Comparison of ENCODE assay signal across 8 cellular contexts in the genomic region with DNA sequence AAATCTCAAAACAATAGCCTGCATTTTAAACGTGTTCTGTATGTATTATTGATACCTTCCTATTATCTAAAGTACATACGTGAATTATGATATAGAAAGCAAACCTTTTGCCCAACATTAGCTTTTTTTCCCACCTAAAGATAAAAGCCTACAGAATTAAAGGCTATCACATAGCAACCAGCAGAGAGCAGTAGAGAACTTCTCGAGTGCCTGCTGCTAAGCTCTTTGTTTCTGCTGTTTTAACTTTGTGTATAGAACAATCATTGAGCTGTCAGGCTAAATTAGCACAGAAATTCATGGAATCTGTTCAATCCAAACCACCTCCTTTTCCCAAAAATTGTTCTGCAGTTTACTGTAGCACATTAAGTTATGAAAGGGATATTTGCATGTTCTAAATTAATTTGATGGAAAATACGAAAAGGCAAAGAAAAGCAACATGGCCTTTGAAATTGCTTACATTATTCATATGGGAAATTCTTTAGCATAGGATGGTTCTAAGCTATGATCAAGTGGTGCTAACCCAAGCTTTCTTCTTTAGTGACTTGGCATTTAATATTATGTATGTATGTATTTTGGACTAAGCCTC.
DNase-seq lines count a peak whose midpoint lies in the region; ATAC-seq, FAIRE-seq and TF ChIP-seq lines count a peak whose summit lies in the region.

No MANE protein-coding gene starts in this region.

- H3K9ac ChIP-seq in GM12878 (ENCODE audit: control insufficient read depth, insufficient read depth, low read length), result no peak overlapping the region

- POLR2A ChIA-PET in A673 (lab: Charles Lee; ENCODE audit: low non-redundant PET), result no interaction called here
- POLR2A ChIA-PET in GM12878 (lab: Charles Lee), result no interaction called here

- no peak for TF ChIP-seq EP300 in GM12878 (IDR thresholded peaks at IDR 0.05; ENCODE audit: borderline replicate concordance in 1 of 2, control insufficient read depth in 1 of 2, low read depth in 2 of 2, low read length in 2 of 2)

- H3K4me1 ChIP-seq in A673 (ENCODE audit: insufficient read depth, low read length, poor library complexity, severe bottlenecking), result no peaks in the 10 kb centered on the region
- H3K4me1 ChIP-seq in GM12878 (ENCODE audit: control insufficient read depth, insufficient read depth, low read length), result no peaks in the 10 kb centered on the region
- H3K4me1 ChIP-seq in lung (ENCODE audit: control insufficient read depth in 2 of 2, insufficient read depth in 2 of 2, low read length in 2 of 2), result no peaks in the 10 kb centered on the region

- SMC1A ChIA-PET in GM12878 (lab: Charles Lee; ENCODE audit: uncharacterized antibody, unreplicated experiment), result interaction anchor here (1.1 to 1.4 kb wide), 3 partner anchors 265 to 1692 kb away, joined by 3 to 4 read pairs (median 3); no protein-coding TSS in a partner anchor

- DNase-seq in A673 (ENCODE audit: low spot score) (peak; percentile 48), GM12864 (ENCODE audit: low read depth) (no peak), MV-4-11 (lab: John Stamatoyannopoulos, UW) (peak; percentile 23), GM12878 (ENCODE audit: low read depth, low spot score) (no peak), lung (ENCODE audit: low spot score) (no peak), natural killer cell (no peak), ecto neural progenitor cell (ENCODE audit: low spot score) (no peak)
- no peak for DNase-seq in stimulated activated CD4-positive, alpha-beta T cell treated with anti-CD3 and anti-CD28 coated beads, Interleukin-2, amount 100 ng/mL, for 48 hours

- no peak overlapping the region for H3K4me3 Mint-ChIP-seq in natural killer cell

- CTCF ChIA-PET in A673 (lab: Charles Lee) (interaction anchor here (0.5 to 1.1 kb wide), 9 partner anchors 20 to 1928 kb away, joined by 3 to 12 read pairs (median 3); no protein-coding TSS in a partner anchor), GM12878 (lab: Yijun Ruan, JAX) (interaction anchor here (0.5 to 2.2 kb wide), 13 partner anchors 11 to 1817 kb away, joined by 3 to 17 read pairs (median 3); no protein-coding TSS in a partner anchor)

- no TSS peak for BruUV-seq in A673 (replicated peaks; lab: Mats Ljungman, UMichigan)
- no TSS peak for BruUV-seq in GM12878 (replicated peaks; lab: Mats Ljungman, UMichigan)

- H2AFZ ChIP-seq in GM12878 (ENCODE audit: control insufficient read depth, low read depth, low read length), result no peak overlapping the region

- RAD21 ChIA-PET in GM12878 (lab: Charles Lee; ENCODE audit: unreplicated experiment), result interaction anchor here (0.6 to 1.1 kb wide), 4 partner anchors 411 to 1334 kb away, joined by 3 to 5 read pairs (median 4); no protein-coding TSS in a partner anchor

- H3K27ac Mint-ChIP-seq in natural killer cell, result no peak overlapping the region

- H3K4me3 ChIP-seq in A673 (ENCODE audit: low read depth, low read length, poor library complexity, severe bottlenecking), result no peak overlapping the region
- H3K4me3 ChIP-seq in GM12864 (ENCODE audit: low read depth, low read length), result no peak overlapping the region
- no peak overlapping the region for H3K4me3 ChIP-seq in GM12878
- H3K4me3 ChIP-seq in lung, result no peak overlapping the region

- TF ChIP-seq RAD21 in GM12878 (IDR thresholded peaks at IDR 0.05; ENCODE audit: insufficient read depth, low read depth, low read length), result peak; percentile 78

- no peaks in the 10 kb centered on the region for H3K9me3 ChIP-seq in A673 (ENCODE audit: low read depth, low read length, poor library complexity, severe bottlenecking)
- no peaks in the 10 kb centered on the region for H3K9me3 ChIP-seq in GM12878 (replicated peaks; ENCODE audit: control insufficient read depth, insufficient read depth, low read length)
- H3K9me3 ChIP-seq in lung (ENCODE audit: control insufficient read depth in 2 of 2, insufficient read depth in 1 of 2, low read length in 1 of 2), result peaks cover 0 to 4% of the 10 kb centered on the region in 2 donors

- peak; percentile 82 for FAIRE-seq in GM12878 (lab: Jason Lieb, UNC)

- H3K27me3 Mint-ChIP-seq in natural killer cell (ENCODE audit: low read depth in 2 of 2), result peaks cover 3 to 17% of the 10 kb centered on the region in 2 donors

- H3K27me3 ChIP-seq in A673 (replicated peaks; ENCODE audit: insufficient read depth, low read depth, low read length, poor library complexity) (no peaks in the 10 kb centered on the region), GM12878 (replicated peaks in 1 of 2; ENCODE audit: control insufficient read depth in 2 of 2, insufficient read depth in 2 of 2, low read length in 1 of 2) (no peaks in the 10 kb centered on the region), lung (ENCODE audit: control insufficient read depth, insufficient read depth) (no peaks in the 10 kb centered on the region)

- TF ChIP-seq CTCF in A673 (conservative IDR thresholded peaks at IDR 0.05; ENCODE audit: low read depth, low read length) (peak; percentile 75), GM12864 (IDR thresholded peaks at IDR 0.05; ENCODE audit: low read depth, low read length, missing control alignments) (peak; percentile 63), GM12878 (IDR thresholded peaks at IDR 0.05 in 2 of 3, conservative IDR thresholded peaks at IDR 0.05 in 1 of 3; ENCODE audit: control insufficient read depth in 2 of 3, extremely low read depth in 1 of 3, insufficient read depth in 1 of 3, low read depth in 3 of 3, low read length in 3 of 3) (peak; percentile 52 to 60 (median 57); a peak in 5 of 6 replicates), lung (IDR thresholded peaks at IDR 0.05; ENCODE audit: control extremely low read depth, extremely low read depth) (peak; percentile 14), natural killer cell (IDR thresholded peaks at IDR 0.05) (no peak)

- H3K4me1 Mint-ChIP-seq in natural killer cell, result no peaks in the 10 kb centered on the region

- no peaks in the 10 kb centered on the region for H3K79me2 ChIP-seq in GM12878 (ENCODE audit: control insufficient read depth, insufficient read depth, low read length)

- no peak overlapping the region for H3K4me2 ChIP-seq in GM12878 (ENCODE audit: control insufficient read depth, insufficient read depth)

- WGBS in GM12878 (ENCODE audit: insufficient coverage, insufficient replicate concordance, low lambda C conversion rate, missing lambda C conversion rate), result 1% methylated on average over 4 of the region's 4 CpGs
- 27 to 29% methylated on average over 4 of the region's 4 CpGs for WGBS in lung, 2 donors

- H3K27ac ChIP-seq in A673 (ENCODE audit: low read depth, low read length, poor library complexity, severe bottlenecking) (no peak overlapping the region), GM12878 (ENCODE audit: control insufficient read depth, insufficient read depth) (no peak overlapping the region), lung (ENCODE audit: low read depth in 1 of 2, low read length in 1 of 2) (no peak overlapping the region)

- H3K36me3 ChIP-seq in A673 (ENCODE audit: insufficient read depth, low read length, poor library complexity, severe bottlenecking) (no peaks in the 10 kb centered on the region), GM12878 (ENCODE audit: control insufficient read depth in 2 of 2, insufficient read depth in 2 of 2, low read length in 1 of 2) (no peaks in the 10 kb centered on the region), lung (ENCODE audit: control insufficient read depth in 2 of 2, insufficient read depth in 2 of 2, low read length in 2 of 2) (no peaks in the 10 kb centered on the region)

- no peak for TF ChIP-seq POLR2A in GM12878 (IDR thresholded peaks at IDR 0.05; ENCODE audit: low read depth, low read length)

- intact Hi-C loops in A673 (cut with micrococcal nuclease; ENCODE audit: unreplicated experiment), result loop anchor here (1.0 to 2.0 kb wide), 3 partner anchors 1334 to 1927 kb away; no protein-coding TSS in a partner anchor
- intact Hi-C loops in GM12878 (cut with micrococcal nuclease; ENCODE audit: unreplicated experiment), result loop anchor here (2.0 to 5.0 kb wide), 2 partner anchors 338 to 399 kb away; no protein-coding TSS in a partner anchor
- intact Hi-C loops in natural killer cell (cut with micrococcal nuclease), result no loop called here

- H3K36me3 Mint-ChIP-seq in natural killer cell, result no peaks in the 10 kb centered on the region

- peak; percentile 68 for ATAC-seq in GM12878
- ATAC-seq in lung (ENCODE audit: insufficient read depth, low FRiP score), result no peak
- ATAC-seq in natural killer cell, result no peak

- in situ Hi-C loops in GM12878 (cut with MboI), result loop anchor here (25.0 kb wide), 1 partner anchor 1694 kb away; no protein-coding TSS in a partner anchor

- no peaks in the 10 kb centered on the region for H3K9me3 Mint-ChIP-seq in natural killer cell

- H4K20me1 ChIP-seq in GM12878 (ENCODE audit: control insufficient read depth, insufficient read depth), result no peaks in the 10 kb centered on the region

TF ChIP-seq in GM12878, 131 proteins besides CTCF, POLR2A, EP300 and RAD21:
- peak; percentile 67; the same call in 1 of the 2 replicates for TF ChIP-seq SMC3 (IDR thresholded peaks at IDR 0.05; ENCODE audit: borderline replicate concordance, low read length)
- TF ChIP-seq, protein P1, sequence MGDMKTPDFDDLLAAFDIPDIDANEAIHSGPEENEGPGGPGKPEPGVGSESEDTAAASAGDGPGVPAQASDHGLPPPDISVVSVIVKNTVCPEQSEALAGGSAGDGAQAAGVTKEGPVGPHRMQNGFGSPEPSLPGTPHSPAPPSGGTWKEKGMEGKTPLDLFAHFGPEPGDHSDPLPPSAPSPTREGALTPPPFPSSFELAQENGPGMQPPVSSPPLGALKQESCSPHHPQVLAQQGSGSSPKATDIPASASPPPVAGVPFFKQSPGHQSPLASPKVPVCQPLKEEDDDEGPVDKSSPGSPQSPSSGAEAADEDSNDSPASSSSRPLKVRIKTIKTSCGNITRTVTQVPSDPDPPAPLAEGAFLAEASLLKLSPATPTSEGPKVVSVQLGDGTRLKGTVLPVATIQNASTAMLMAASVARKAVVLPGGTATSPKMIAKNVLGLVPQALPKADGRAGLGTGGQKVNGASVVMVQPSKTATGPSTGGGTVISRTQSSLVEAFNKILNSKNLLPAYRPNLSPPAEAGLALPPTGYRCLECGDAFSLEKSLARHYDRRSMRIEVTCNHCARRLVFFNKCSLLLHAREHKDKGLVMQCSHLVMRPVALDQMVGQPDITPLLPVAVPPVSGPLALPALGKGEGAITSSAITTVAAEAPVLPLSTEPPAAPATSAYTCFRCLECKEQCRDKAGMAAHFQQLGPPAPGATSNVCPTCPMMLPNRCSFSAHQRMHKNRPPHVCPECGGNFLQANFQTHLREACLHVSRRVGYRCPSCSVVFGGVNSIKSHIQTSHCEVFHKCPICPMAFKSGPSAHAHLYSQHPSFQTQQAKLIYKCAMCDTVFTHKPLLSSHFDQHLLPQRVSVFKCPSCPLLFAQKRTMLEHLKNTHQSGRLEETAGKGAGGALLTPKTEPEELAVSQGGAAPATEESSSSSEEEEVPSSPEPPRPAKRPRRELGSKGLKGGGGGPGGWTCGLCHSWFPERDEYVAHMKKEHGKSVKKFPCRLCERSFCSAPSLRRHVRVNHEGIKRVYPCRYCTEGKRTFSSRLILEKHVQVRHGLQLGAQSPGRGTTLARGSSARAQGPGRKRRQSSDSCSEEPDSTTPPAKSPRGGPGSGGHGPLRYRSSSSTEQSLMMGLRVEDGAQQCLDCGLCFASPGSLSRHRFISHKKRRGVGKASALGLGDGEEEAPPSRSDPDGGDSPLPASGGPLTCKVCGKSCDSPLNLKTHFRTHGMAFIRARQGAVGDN (IDR thresholded peaks at IDR 0.05), result no peak

Comparison
In these comparisons a context has a peak if more than half of its experiments do, and no peak if none do; other contexts are left out.
1. DNase-seq: peak in A673 (single experiment) and MV-4-11 (single experiment); none in GM12864 (single experiment), GM12878 (single experiment), lung (single experiment), natural killer cell (single experiment), stimulated activated CD4-positive, alpha-beta T cell treated with anti-CD3 and anti-CD28 coated beads, Interleukin-2, amount 100 ng/mL, for 48 hours (0 of 2) and ecto neural progenitor cell (single experiment).